Comparison of ENCODE assay signal across 1 cellular context in the genomic region with DNA sequence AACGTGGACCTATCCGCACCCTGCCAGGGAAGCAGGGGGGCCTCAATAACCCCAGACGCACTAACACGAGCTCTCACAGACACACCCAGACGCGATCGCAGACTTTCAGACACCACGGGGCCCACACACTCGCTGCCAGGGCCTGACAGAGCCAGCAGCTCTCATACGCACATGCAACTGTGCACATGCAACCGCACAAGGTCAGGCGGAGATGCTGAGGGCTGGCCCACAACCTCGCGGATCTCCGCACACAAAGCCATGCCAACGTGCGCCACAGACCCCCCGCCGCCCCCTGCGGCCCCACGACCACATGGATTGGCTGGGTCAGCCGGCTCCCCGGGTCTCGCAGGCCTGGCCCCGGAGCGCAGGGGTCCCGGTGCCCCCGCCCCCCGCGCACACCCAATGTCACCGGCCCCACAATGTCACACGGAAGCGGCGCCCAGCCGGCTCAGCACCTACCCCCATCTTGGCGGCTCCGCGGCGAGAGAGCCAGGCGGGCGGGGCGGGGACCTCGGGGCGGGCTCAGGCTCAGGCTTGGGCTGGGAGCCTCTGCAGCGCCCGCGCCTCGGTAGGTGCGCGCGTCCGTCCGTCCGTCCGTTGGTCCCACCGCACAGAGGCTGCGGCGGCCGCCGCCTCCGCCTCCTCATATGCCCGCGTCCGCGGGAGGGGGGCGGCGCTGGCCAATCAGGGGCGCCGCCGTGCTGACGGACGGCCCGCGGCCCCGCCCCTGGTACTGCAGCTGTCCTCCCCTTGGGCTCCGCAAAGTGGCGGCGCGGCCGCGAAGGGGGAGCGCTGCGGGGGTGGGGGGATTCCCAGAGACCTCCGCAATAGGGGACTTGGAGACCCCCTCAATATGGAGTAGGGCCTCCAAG.
TF ChIP-seq lines count a peak whose summit lies in the region.

A gene (minus strand): TSS at position 619 of the 872 bp plus-strand sequence. CDS start 154 bp downstream, at position 465.

TF ChIP-seq in K562, 482 proteins besides CTCF, POLR2A, EP300 and RAD21 (continued from another document):
- TF ChIP-seq, protein P1, sequence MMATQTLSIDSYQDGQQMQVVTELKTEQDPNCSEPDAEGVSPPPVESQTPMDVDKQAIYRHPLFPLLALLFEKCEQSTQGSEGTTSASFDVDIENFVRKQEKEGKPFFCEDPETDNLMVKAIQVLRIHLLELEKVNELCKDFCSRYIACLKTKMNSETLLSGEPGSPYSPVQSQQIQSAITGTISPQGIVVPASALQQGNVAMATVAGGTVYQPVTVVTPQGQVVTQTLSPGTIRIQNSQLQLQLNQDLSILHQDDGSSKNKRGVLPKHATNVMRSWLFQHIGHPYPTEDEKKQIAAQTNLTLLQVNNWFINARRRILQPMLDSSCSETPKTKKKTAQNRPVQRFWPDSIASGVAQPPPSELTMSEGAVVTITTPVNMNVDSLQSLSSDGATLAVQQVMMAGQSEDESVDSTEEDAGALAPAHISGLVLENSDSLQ (IDR thresholded peaks at IDR 0.05), result peak; percentile 95
- TF ChIP-seq ZNF778 (CRISPR knock-in tag; IDR thresholded peaks at IDR 0.05), result no peak
- no peak for TF ChIP-seq ZKSCAN3 (CRISPR knock-in tag; IDR thresholded peaks at IDR 0.05)
- TF ChIP-seq, protein P2, sequence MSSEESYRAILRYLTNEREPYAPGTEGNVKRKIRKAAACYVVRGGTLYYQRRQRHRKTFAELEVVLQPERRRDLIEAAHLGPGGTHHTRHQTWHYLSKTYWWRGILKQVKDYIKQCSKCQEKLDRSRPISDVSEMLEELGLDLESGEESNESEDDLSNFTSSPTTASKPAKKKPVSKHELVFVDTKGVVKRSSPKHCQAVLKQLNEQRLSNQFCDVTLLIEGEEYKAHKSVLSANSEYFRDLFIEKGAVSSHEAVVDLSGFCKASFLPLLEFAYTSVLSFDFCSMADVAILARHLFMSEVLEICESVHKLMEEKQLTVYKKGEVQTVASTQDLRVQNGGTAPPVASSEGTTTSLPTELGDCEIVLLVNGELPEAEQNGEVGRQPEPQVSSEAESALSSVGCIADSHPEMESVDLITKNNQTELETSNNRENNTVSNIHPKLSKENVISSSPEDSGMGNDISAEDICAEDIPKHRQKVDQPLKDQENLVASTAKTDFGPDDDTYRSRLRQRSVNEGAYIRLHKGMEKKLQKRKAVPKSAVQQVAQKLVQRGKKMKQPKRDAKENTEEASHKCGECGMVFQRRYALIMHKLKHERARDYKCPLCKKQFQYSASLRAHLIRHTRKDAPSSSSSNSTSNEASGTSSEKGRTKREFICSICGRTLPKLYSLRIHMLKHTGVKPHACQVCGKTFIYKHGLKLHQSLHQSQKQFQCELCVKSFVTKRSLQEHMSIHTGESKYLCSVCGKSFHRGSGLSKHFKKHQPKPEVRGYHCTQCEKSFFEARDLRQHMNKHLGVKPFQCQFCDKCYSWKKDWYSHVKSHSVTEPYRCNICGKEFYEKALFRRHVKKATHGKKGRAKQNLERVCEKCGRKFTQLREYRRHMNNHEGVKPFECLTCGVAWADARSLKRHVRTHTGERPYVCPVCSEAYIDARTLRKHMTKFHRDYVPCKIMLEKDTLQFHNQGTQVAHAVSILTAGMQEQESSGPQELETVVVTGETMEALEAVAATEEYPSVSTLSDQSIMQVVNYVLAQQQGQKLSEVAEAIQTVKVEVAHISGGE (CRISPR knock-in tag; IDR thresholded peaks at IDR 0.05), result no peak
- peak; percentile 31 for TF ChIP-seq U2AF1 (optimal IDR thresholded peaks at IDR 0.05; ENCODE audit: low read depth, low read length)
- TF ChIP-seq XRCC5 (IDR thresholded peaks at IDR 0.05; ENCODE audit: low read depth, low read length), result no peak
- no peak for TF ChIP-seq HNRNPH1 (optimal IDR thresholded peaks at IDR 0.05; ENCODE audit: low read depth, low read length)
- TF ChIP-seq, protein P3, sequence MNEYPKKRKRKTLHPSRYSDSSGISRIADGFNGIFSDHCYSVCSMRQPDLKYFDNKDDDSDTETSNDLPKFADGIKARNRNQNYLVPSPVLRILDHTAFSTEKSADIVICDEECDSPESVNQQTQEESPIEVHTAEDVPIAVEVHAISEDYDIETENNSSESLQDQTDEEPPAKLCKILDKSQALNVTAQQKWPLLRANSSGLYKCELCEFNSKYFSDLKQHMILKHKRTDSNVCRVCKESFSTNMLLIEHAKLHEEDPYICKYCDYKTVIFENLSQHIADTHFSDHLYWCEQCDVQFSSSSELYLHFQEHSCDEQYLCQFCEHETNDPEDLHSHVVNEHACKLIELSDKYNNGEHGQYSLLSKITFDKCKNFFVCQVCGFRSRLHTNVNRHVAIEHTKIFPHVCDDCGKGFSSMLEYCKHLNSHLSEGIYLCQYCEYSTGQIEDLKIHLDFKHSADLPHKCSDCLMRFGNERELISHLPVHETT (CRISPR knock-in tag; conservative IDR thresholded peaks at IDR 0.05 in 1 of 2, IDR thresholded peaks at IDR 0.05 in 1 of 2), result no peak
- no peak for TF ChIP-seq MBD2 (IDR thresholded peaks at IDR 0.05; ENCODE audit: borderline replicate concordance, low read depth)
- TF ChIP-seq, protein P4, sequence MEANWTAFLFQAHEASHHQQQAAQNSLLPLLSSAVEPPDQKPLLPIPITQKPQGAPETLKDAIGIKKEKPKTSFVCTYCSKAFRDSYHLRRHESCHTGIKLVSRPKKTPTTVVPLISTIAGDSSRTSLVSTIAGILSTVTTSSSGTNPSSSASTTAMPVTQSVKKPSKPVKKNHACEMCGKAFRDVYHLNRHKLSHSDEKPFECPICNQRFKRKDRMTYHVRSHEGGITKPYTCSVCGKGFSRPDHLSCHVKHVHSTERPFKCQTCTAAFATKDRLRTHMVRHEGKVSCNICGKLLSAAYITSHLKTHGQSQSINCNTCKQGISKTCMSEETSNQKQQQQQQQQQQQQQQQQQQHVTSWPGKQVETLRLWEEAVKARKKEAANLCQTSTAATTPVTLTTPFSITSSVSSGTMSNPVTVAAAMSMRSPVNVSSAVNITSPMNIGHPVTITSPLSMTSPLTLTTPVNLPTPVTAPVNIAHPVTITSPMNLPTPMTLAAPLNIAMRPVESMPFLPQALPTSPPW (CRISPR knock-in tag; IDR thresholded peaks at IDR 0.05), result peak; percentile 84
- TF ChIP-seq TBL1XR1 (IDR thresholded peaks at IDR 0.05; ENCODE audit: low read length in 2 of 2), result no peak
- no peak for TF ChIP-seq ATF1 (CRISPR knock-in tag; IDR thresholded peaks at IDR 0.05)
- peak; percentile 38; the same call in 1 of the 2 replicates for TF ChIP-seq ATF1 (tag; IDR thresholded peaks at IDR 0.05)
- no peak for TF ChIP-seq ZNF764 (CRISPR knock-in tag; IDR thresholded peaks at IDR 0.05; ENCODE audit: low read depth)
- TF ChIP-seq MAZ (CRISPR knock-in tag; conservative IDR thresholded peaks at IDR 0.05 in 1 of 2, IDR thresholded peaks at IDR 0.05 in 1 of 2), result 0 out of 4 replicates have a peak, but pooled peaks of 1 of the 2 experiments have one; percentile 29
- peak; percentile 32 for TF ChIP-seq SP2 (IDR thresholded peaks at IDR 0.05; ENCODE audit: extremely low read depth, low read depth, low read length, poor library complexity, severe bottlenecking)
- no peak for TF ChIP-seq MAFF (IDR thresholded peaks at IDR 0.05; ENCODE audit: low read length)
- no peak for TF ChIP-seq ZNF140 (CRISPR knock-in tag; IDR thresholded peaks at IDR 0.05)
- TF ChIP-seq POLR2G (IDR thresholded peaks at IDR 0.05; ENCODE audit: low read depth, low read length), result 0 out of 2 replicates have a peak, but pooled peaks have one; percentile 21
- no peak for TF ChIP-seq MYNN (IDR thresholded peaks at IDR 0.05)
- no peak for TF ChIP-seq MYNN (CRISPR knock-in tag; IDR thresholded peaks at IDR 0.05)
- no peak for TF ChIP-seq ETV6 (IDR thresholded peaks at IDR 0.05; ENCODE audit: borderline replicate concordance in 1 of 2, low read depth in 2 of 2, low read length in 1 of 2)
- no peak for TF ChIP-seq ETV6 (CRISPR knock-in tag; IDR thresholded peaks at IDR 0.05; ENCODE audit: borderline replicate concordance)
- no peak for TF ChIP-seq SREBF2 (CRISPR knock-in tag; IDR thresholded peaks at IDR 0.05)
- 0 out of 2 replicates have a peak, but pooled peaks have one; percentile 44 for TF ChIP-seq RBM14 (IDR thresholded peaks at IDR 0.05; ENCODE audit: borderline replicate concordance, insufficient read depth, low read depth, low read length)
- TF ChIP-seq CTBP1 (IDR thresholded peaks at IDR 0.05; ENCODE audit: borderline replicate concordance), result peak; percentile 42; the same call in 1 of the 2 replicates
- no peak for TF ChIP-seq ZNF316 (IDR thresholded peaks at IDR 0.05)
- TF ChIP-seq RBM25 (IDR thresholded peaks at IDR 0.05; ENCODE audit: low read depth, low read length, severe bottlenecking), result peak; percentile 98
- TF ChIP-seq FOXP1 (CRISPR knock-in tag; IDR thresholded peaks at IDR 0.05), result no peak
- TF ChIP-seq NRF1 (conservative IDR thresholded peaks at IDR 0.05 in 1 of 2, IDR thresholded peaks at IDR 0.05 in 1 of 2), result peak in 1 of 2 experiments; percentile 17; a peak in 1 of 4 replicates
- 0 out of 2 replicates have a peak, but pooled peaks have one; percentile 18 for TF ChIP-seq CREB1 (IDR thresholded peaks at IDR 0.05)
- TF ChIP-seq CREB1 (CRISPR knock-in tag; IDR thresholded peaks at IDR 0.05), result no peak
- TF ChIP-seq CXXC5 (CRISPR knock-in tag; IDR thresholded peaks at IDR 0.05), result peak; percentile 38; the same call in 1 of the 2 replicates
- TF ChIP-seq RB1 (IDR thresholded peaks at IDR 0.05; ENCODE audit: low read depth), result 0 out of 2 replicates have a peak, but pooled peaks have one; percentile 27
- TF ChIP-seq, protein P5, sequence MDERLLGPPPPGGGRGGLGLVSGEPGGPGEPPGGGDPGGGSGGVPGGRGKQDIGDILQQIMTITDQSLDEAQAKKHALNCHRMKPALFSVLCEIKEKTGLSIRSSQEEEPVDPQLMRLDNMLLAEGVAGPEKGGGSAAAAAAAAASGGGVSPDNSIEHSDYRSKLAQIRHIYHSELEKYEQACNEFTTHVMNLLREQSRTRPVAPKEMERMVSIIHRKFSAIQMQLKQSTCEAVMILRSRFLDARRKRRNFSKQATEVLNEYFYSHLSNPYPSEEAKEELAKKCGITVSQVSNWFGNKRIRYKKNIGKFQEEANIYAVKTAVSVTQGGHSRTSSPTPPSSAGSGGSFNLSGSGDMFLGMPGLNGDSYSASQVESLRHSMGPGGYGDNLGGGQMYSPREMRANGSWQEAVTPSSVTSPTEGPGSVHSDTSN (CRISPR knock-in tag; IDR thresholded peaks at IDR 0.05; ENCODE audit: low read depth), result no peak
- TF ChIP-seq, protein P5 (tag; conservative IDR thresholded peaks at IDR 0.05; ENCODE audit: low read depth), result 0 out of 2 replicates have a peak, but pooled peaks have one; percentile 8
- no peak for TF ChIP-seq ZNF165 (CRISPR knock-in tag; IDR thresholded peaks at IDR 0.05; ENCODE audit: borderline replicate concordance)
